19 cellular contexts compared by ENCODE assay signal in genomic region chr21:38048241-38048640, GRCh38.
A peak's percentile ranks its signal among the peaks of the same experiment; 100 is the strongest.
DNase-seq lines count a peak whose midpoint lies in the region; ATAC-seq and TF ChIP-seq lines count a peak whose summit lies in the region.
"Had no signal": no experiment of that assay in that cellular context is flagged by ENCODE, and none has a peak within 500 bp of the region (broad histone marks: within the 10 kb centered on the region; RNA-seq: fewer than 3 reads in every experiment).

No MANE protein-coding gene starts in this region.

- intact Hi-C loops in PC-3 (cut with micrococcal nuclease) = no loop called here

- H3K9me2 ChIP-seq in PC-3 (replicated peaks; ENCODE audit: low read length) = no peaks in the 10 kb centered on the region

- H3K79me2 ChIP-seq in PC-3 (ENCODE audit: low read length) = no peaks in the 10 kb centered on the region

- H3K9ac ChIP-seq in PC-3 (ENCODE audit: low read length) = no peak overlapping the region

- CTCF ChIA-PET in PC-3 (lab: Charles Lee) = no interaction called here

- H3K4me2 ChIP-seq in PC-3 (ENCODE audit: low read length) = no peak overlapping the region
- H3K4me2 ChIP-seq: PC-9 had no signal

- no peaks in the 10 kb centered on the region for H4K20me1 ChIP-seq in PC-3 (ENCODE audit: low read length)

- H3K4me1 ChIP-seq in PC-3 (ENCODE audit: insufficient read depth, low read length) = no peaks in the 10 kb centered on the region
- H3K4me1 ChIP-seq: foreskin keratinocyte, thyroid gland had no signal

- no peak for TF ChIP-seq CTCF in PC-3 (conservative IDR thresholded peaks at IDR 0.05; ENCODE audit: low read depth, low read length)

- H2AFZ ChIP-seq in PC-3 (ENCODE audit: low read length) = no peak overlapping the region
- H2AFZ ChIP-seq: PC-9 had no signal

- no peak overlapping the region for H3K4me3 ChIP-seq in PC-3 (ENCODE audit: low read length)
- H3K4me3 ChIP-seq: GM12878, PC-9, thyroid gland had no signal

- H3K27ac ChIP-seq in PC-3 (ENCODE audit: low read length) = no peak overlapping the region
- H3K27ac ChIP-seq: 22Rv1, brain microvascular endothelial cell, foreskin keratinocyte, PC-9, thyroid gland had no signal

- POLR2A ChIA-PET in PC-3 (lab: Charles Lee; ENCODE audit: unreplicated experiment) = no interaction called here

- BruUV-seq in PC-3 (replicated peaks; lab: Mats Ljungman, UMichigan) = no TSS peak

- H3K27me3 ChIP-seq in PC-3 (ENCODE audit: low read length) = peaks cover 20% of the 10 kb centered on the region
- H3K27me3 ChIP-seq: brain microvascular endothelial cell, thyroid gland had no signal

- H3K9me3 ChIP-seq in PC-3 (ENCODE audit: low read length) = no peaks in the 10 kb centered on the region
- H3K9me3 ChIP-seq: thyroid gland had no signal

- ATAC-seq in HG03175 (IDR thresholded peaks at IDR 0.05; ENCODE audit: unreplicated experiment) = no peak
- ATAC-seq in PC-3 = no peak
- ATAC-seq: foreskin keratinocyte; GM12878; stimulated activated effector memory CD8-positive, alpha-beta T cell treated with anti-CD3 and anti-CD28 coated beads, Interleukin-12 subunit alpha, Interleukin-12 subunit beta, amount 100 ng/mL, for 72 hours had no signal

- no peaks in the 10 kb centered on the region for H3F3A ChIP-seq in PC-3 (ENCODE audit: low read length, unreplicated experiment)

- DNase-seq in NCI-H146 (lab: John Stamatoyannopoulos, UW) (peak; percentile 35), NCI-H146 treated with DMSO at 0.1 percent for 48 hours (lab: John Stamatoyannopoulos, UW; ENCODE audit: unreplicated experiment) (no peak), NCI-H2196 treated with DMSO at 0.1 percent for 48 hours (lab: John Stamatoyannopoulos, UW; ENCODE audit: unreplicated experiment) (peak; percentile 72), SHP77 treated with DMSO at 0.1 percent for 48 hours (lab: John Stamatoyannopoulos, UW) (peak; percentile 79), putamen (ENCODE audit: low spot score) (peak; percentile 7), NOMO-1 treated with dmso at 0.1 percent for 144 hours (lab: John Stamatoyannopoulos, UW; ENCODE audit: unreplicated experiment) (no peak), PC-3 (no peak)
- DNase-seq: activated CD4-positive, CD25-positive, alpha-beta regulatory T cell; activated naive CD8-positive, alpha-beta T cell treated with anti-CD3 and anti-CD28 coated beads, Interleukin-2, amount 10 ng/mL, durations not matched to agents 7 days and 5 days; brain microvascular endothelial cell; Calu3; foreskin keratinocyte; NCI-H1930; PC-9 had no signal

- no peaks in the 10 kb centered on the region for H3K36me3 ChIP-seq in PC-3 (ENCODE audit: low read depth, low read length)
- H3K36me3 ChIP-seq: brain microvascular endothelial cell, thyroid gland had no signal

Comparison
In these comparisons a context has a peak if more than half of its experiments do, and no peak if none do; other contexts are left out.
1. DNase-seq: peak in NCI-H146 (single experiment), NCI-H2196 treated with DMSO at 0.1 percent for 48 hours (single experiment), SHP77 treated with DMSO at 0.1 percent for 48 hours (single experiment) and putamen (single experiment); none in NCI-H146 treated with DMSO at 0.1 percent for 48 hours (single experiment), NOMO-1 treated with dmso at 0.1 percent for 144 hours (single experiment) and PC-3 (single experiment).